Comparison of ENCODE assay signal across 17 cellular contexts in genomic region chr1:176225485-176225884, GRCh38.
"Had no signal": no experiment of that assay in that cellular context is flagged by ENCODE, and none has a peak within 500 bp of the region (broad histone marks: within the 10 kb centered on the region; RNA-seq: fewer than 3 reads in every experiment).

No MANE protein-coding gene starts in this region.

- DNase-seq: cerebellar nuclear complex; foreskin melanocyte; head of caudate nucleus; mammary epithelial cell; occipital lobe; pancreas; right cardiac atrium; spleen; stimulated activated CD4-positive, alpha-beta T cell treated with anti-CD3 and anti-CD28 coated beads, Interleukin-2, amount 100 ng/mL, for 24 hours; stimulated activated CD4-positive, alpha-beta T cell treated with anti-CD3 and anti-CD28 coated beads, Interleukin-4, amount 100 ng/mL, for 4 hours; stimulated activated naive B cell treated with anti-CD40 and anti-IgM and Interleukin-4, amounts not matched to agents 10 μg/mL and 1 μg/mL and 100 μg/mL, for 72 hours; stimulated activated naive CD8-positive, alpha-beta T cell treated with anti-CD3 and anti-CD28 coated beads, Interleukin-15, amount 100 ng/mL, for 72 hours; transverse colon had no signal

- H2AFZ ChIP-seq: hepatocyte had no signal

- H3K9me3 ChIP-seq: pancreas, spleen, testis, transverse colon had no signal

- H3K36me3 ChIP-seq: pancreas, spleen, transverse colon had no signal

- H3K4me2 ChIP-seq: hepatocyte had no signal

- H3K27ac ChIP-seq: hepatocyte, pancreas, spleen, testis, transverse colon had no signal

- H3K4me3 ChIP-seq: hepatocyte, pancreas, spleen, testis, transverse colon had no signal

- H3K27me3 ChIP-seq: hepatocyte, pancreas, spleen, testis, transverse colon had no signal

- ATAC-seq: natural killer cell treated with Interleukin-12 subunit alpha and Interleukin-12 subunit beta and Interleukin-15 and Interleukin-18, amount 100 ng/mL, for 72 hours; pancreas; right cardiac atrium; stimulated activated naive B cell treated with anti-CD40 and anti-IgM and Interleukin-4, amounts not matched to agents 10 μg/mL and 1 μg/mL and 100 μg/mL, for 72 hours; stimulated activated naive CD8-positive, alpha-beta T cell treated with anti-CD3 and anti-CD28 coated beads, Interleukin-15, amount 100 ng/mL, for 72 hours had no signal

- H3K79me2 ChIP-seq: hepatocyte had no signal

- FAIRE-seq: colon, pancreas had no signal

- H3K4me1 ChIP-seq: pancreas, spleen, testis had no signal
